Comparison of ENCODE assay signal across 14 cellular contexts in the genomic region with DNA sequence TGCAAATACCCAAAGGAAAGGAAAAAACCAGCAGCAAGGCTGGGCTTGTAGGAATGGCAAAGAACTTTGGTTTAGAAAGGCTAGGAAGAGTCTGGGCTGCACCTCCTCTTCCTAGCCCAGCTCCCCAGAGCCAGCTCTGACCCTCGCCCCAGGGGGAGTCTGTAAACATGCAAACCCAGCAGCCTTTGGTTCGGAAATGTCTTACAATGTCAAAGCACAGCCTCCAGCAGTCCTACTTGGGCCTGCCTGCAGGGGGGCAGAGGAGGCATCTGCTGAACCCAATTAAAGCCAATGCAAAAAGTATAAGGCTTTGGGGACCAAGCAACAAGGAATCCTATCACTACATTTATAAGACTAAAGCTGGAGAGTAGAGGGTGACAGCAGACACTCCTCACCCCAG. TPM values are rescaled to one million over a fixed set of nuclear protein-coding genes. Genes with fewer than 3 reads are reported as not detected.
DNase-seq lines count a peak whose midpoint lies in the region; ATAC-seq and TF ChIP-seq lines count a peak whose summit lies in the region.
"Had no signal": no experiment of that assay in that cellular context is flagged by ENCODE, and none has a peak within 500 bp of the region (broad histone marks: within the 10 kb centered on the region; RNA-seq: fewer than 3 reads in every experiment).

No MANE protein-coding gene starts in this region.

- H3K27me3 Mint-ChIP-seq in activated CD4-positive, alpha-beta T cell treated with anti-CD3 and anti-CD28 coated beads, Interleukin-2, amount 10 ng/mL, durations not matched to agents 24 days and 14 days: no peaks in the 10 kb centered on the region
- H3K27me3 Mint-ChIP-seq in Calu3 (ENCODE audit: unreplicated experiment): no peaks in the 10 kb centered on the region
- no peaks in the 10 kb centered on the region for H3K27me3 Mint-ChIP-seq in T-cell
- peaks cover 7% of the 10 kb centered on the region for H3K27me3 Mint-ChIP-seq in glutamatergic neuron (ENCODE audit: unreplicated experiment)
- no peaks in the 10 kb centered on the region for H3K27me3 Mint-ChIP-seq in osteocyte (ENCODE audit: unreplicated experiment)

- H3K27ac Mint-ChIP-seq in activated CD4-positive, alpha-beta T cell treated with anti-CD3 and anti-CD28 coated beads, Interleukin-2, amount 10 ng/mL, durations not matched to agents 24 days and 14 days: peak overlapping the region; percentile 25
- no peak overlapping the region for H3K27ac Mint-ChIP-seq in Calu3 (ENCODE audit: unreplicated experiment)
- H3K27ac Mint-ChIP-seq in T-cell: peak overlapping the region; percentile 86 to 87
- H3K27ac Mint-ChIP-seq in glutamatergic neuron (ENCODE audit: unreplicated experiment): no peak overlapping the region
- H3K27ac Mint-ChIP-seq in osteocyte (ENCODE audit: unreplicated experiment): no peak overlapping the region

- peaks cover 44% of the 10 kb centered on the region for H3K4me1 Mint-ChIP-seq in activated CD4-positive, alpha-beta T cell treated with anti-CD3 and anti-CD28 coated beads, Interleukin-2, amount 10 ng/mL, durations not matched to agents 24 days and 14 days
- peaks cover 11% of the 10 kb centered on the region for H3K4me1 Mint-ChIP-seq in Calu3 (ENCODE audit: low read depth, unreplicated experiment)
- peaks cover 67 to 75% (median 72%) of the 10 kb centered on the region in 3 donors for H3K4me1 Mint-ChIP-seq in T-cell
- H3K4me1 Mint-ChIP-seq in glutamatergic neuron (ENCODE audit: low read depth, unreplicated experiment): peaks cover 9% of the 10 kb centered on the region
- H3K4me1 Mint-ChIP-seq in osteocyte (ENCODE audit: unreplicated experiment): peaks cover 13% of the 10 kb centered on the region

- DNase-seq in activated CD4-positive, alpha-beta T cell treated with anti-CD3 and anti-CD28 coated beads, Interleukin-2, amount 10 ng/mL, durations not matched to agents 24 days and 14 days: no peak
- no peak for DNase-seq in activated CD4-positive, alpha-beta T cell treated with anti-CD3 and anti-CD28 coated beads for 1 hour
- DNase-seq in Calu3 (no peak), T-cell (no peak), glutamatergic neuron (no peak), retina (no peak), osteocyte (ENCODE audit: extremely low spot score, unreplicated experiment) (no peak)
- DNase-seq in stimulated activated CD4-positive, alpha-beta T cell treated with anti-CD3 and anti-CD28 coated beads, Interleukin-2, amount 100 ng/mL, for 48 hours: no peak
- DNase-seq: activated effector memory CD4-positive, alpha-beta T cell treated with Interleukin-2 at 50 U/mL for 16 hours; gastrocnemius medialis; mesendoderm had no signal

- no peak overlapping the region for H3K4me3 Mint-ChIP-seq in activated CD4-positive, alpha-beta T cell treated with anti-CD3 and anti-CD28 coated beads, Interleukin-2, amount 10 ng/mL, durations not matched to agents 24 days and 14 days
- H3K4me3 Mint-ChIP-seq in Calu3 (ENCODE audit: low read depth, unreplicated experiment) (no peak overlapping the region), T-cell (peak overlapping the region in 1 of 3 donors; percentile 96), glutamatergic neuron (ENCODE audit: unreplicated experiment) (peak overlapping the region; percentile 30), osteocyte (ENCODE audit: unreplicated experiment) (no peak overlapping the region)

- POLR2A ChIA-PET in T-cell (lab: Charles Lee): no interaction called here

- intact Hi-C loops in activated CD4-positive, alpha-beta T cell treated with anti-CD3 and anti-CD28 coated beads, Interleukin-2, amount 10 ng/mL, durations not matched to agents 24 days and 14 days (cut with micrococcal nuclease): no loop called here
- intact Hi-C loops in Calu3 (cut with micrococcal nuclease; ENCODE audit: unreplicated experiment): no loop called here

- H3K9me3 Mint-ChIP-seq in activated CD4-positive, alpha-beta T cell treated with anti-CD3 and anti-CD28 coated beads, Interleukin-2, amount 10 ng/mL, durations not matched to agents 24 days and 14 days: no peaks in the 10 kb centered on the region
- no peaks in the 10 kb centered on the region for H3K9me3 Mint-ChIP-seq in Calu3 (ENCODE audit: low read depth, unreplicated experiment)
- no peaks in the 10 kb centered on the region for H3K9me3 Mint-ChIP-seq in T-cell
- peaks cover 8% of the 10 kb centered on the region for H3K9me3 Mint-ChIP-seq in glutamatergic neuron (ENCODE audit: unreplicated experiment)
- no peaks in the 10 kb centered on the region for H3K9me3 Mint-ChIP-seq in osteocyte (ENCODE audit: unreplicated experiment)

- CTCF ChIA-PET in Calu3 (lab: Charles Lee): no interaction called here
- CTCF ChIA-PET in T-cell (lab: Charles Lee): no interaction called here

- H3K36me3 Mint-ChIP-seq in activated CD4-positive, alpha-beta T cell treated with anti-CD3 and anti-CD28 coated beads, Interleukin-2, amount 10 ng/mL, durations not matched to agents 24 days and 14 days (ENCODE audit: low read depth): peaks cover 73% of the 10 kb centered on the region
- H3K36me3 Mint-ChIP-seq in Calu3 (ENCODE audit: insufficient read depth, unreplicated experiment) (peaks cover 32% of the 10 kb centered on the region), T-cell (peaks cover 59% of the 10 kb centered on the region), glutamatergic neuron (ENCODE audit: unreplicated experiment) (no peaks in the 10 kb centered on the region), osteocyte (ENCODE audit: unreplicated experiment) (peaks cover 53% of the 10 kb centered on the region)

- BruUV-seq in Calu3 (replicated peaks; lab: Mats Ljungman, UMichigan): TSS peak; percentile 31

- ATAC-seq in T-cell (replicated peaks in 1 of 4): no peak
- ATAC-seq: gastrocnemius medialis had no signal

- TF ChIP-seq CTCF in Calu3 (IDR thresholded peaks at IDR 0.05; ENCODE audit: unreplicated experiment) (no peak), glutamatergic neuron (IDR thresholded peaks at IDR 0.05; ENCODE audit: partially characterized antibody, unreplicated experiment) (no peak), osteocyte (IDR thresholded peaks at IDR 0.05) (no peak)

RNA-seq across cellular contexts. Expression of a gene that starts 5.0 kb away (rescaled TPM):
- total RNA-seq in activated CD4-positive, alpha-beta T cell treated with anti-CD3 and anti-CD28 coated beads, Interleukin-2, amount 10 ng/mL, durations not matched to agents 24 days and 14 days: 99.6 and 100 TPM in 2 replicates
- 43.3 and 46.0 TPM in 2 replicates for total RNA-seq in Calu3 (2022)
- total RNA-seq in T-cell: 10 to 100 TPM; 39.4 to 64.9 (median 53.3) TPM
- total RNA-seq in glutamatergic neuron (ENCODE audit: unreplicated experiment): 42.0 TPM
- 36.1 and 37.4 TPM in 2 replicates for total RNA-seq in osteocyte

RNA-seq across cellular contexts. Expression of a gene that starts 5.2 kb away (rescaled TPM):
- 189 and 199 TPM in 2 replicates for total RNA-seq in activated CD4-positive, alpha-beta T cell treated with anti-CD3 and anti-CD28 coated beads, Interleukin-2, amount 10 ng/mL, durations not matched to agents 24 days and 14 days
- total RNA-seq in Calu3 (2022) (91.4 and 95.1 TPM in 2 replicates), T-cell (100 to 1,000 TPM in 3 of 5 donors, 10 to 100 TPM in 2; 83.9 to 114 (median 107) TPM), glutamatergic neuron (ENCODE audit: unreplicated experiment) (133 TPM), osteocyte (98.5 and 106 TPM in 2 replicates)

RNA-seq across cellular contexts. Expression of a gene that starts 10.0 kb away (rescaled TPM):
- 120 and 121 TPM in 2 replicates for total RNA-seq in activated CD4-positive, alpha-beta T cell treated with anti-CD3 and anti-CD28 coated beads, Interleukin-2, amount 10 ng/mL, durations not matched to agents 24 days and 14 days
- total RNA-seq in Calu3 (2022) (46.7 and 50.6 TPM in 2 replicates), T-cell (100 to 1,000 TPM in 4 of 5 donors, 10 to 100 TPM in 1; 94.9 to 129 (median 121) TPM), glutamatergic neuron (ENCODE audit: unreplicated experiment) (84.5 TPM), osteocyte (42.6 and 44.7 TPM in 2 replicates)

RNA-seq across cellular contexts. Expression of a gene that starts 41.0 kb away (rescaled TPM):
- not detected in 2 replicates for total RNA-seq in activated CD4-positive, alpha-beta T cell treated with anti-CD3 and anti-CD28 coated beads, Interleukin-2, amount 10 ng/mL, durations not matched to agents 24 days and 14 days
- total RNA-seq in Calu3 (2022): not detected in 2 replicates
- not detected for total RNA-seq in T-cell
- total RNA-seq in glutamatergic neuron (ENCODE audit: unreplicated experiment): 0.56 TPM
- total RNA-seq in osteocyte: not detected in 2 replicates
- total RNA-seq: cardiac muscle cell, gastrocnemius medialis, osteoblast, suprapubic skin had no signal

RNA-seq across cellular contexts. Expression of a gene that starts 49.3 kb away (rescaled TPM):
- total RNA-seq in activated CD4-positive, alpha-beta T cell treated with anti-CD3 and anti-CD28 coated beads, Interleukin-2, amount 10 ng/mL, durations not matched to agents 24 days and 14 days: not detected in 2 replicates
- not detected in 2 replicates for total RNA-seq in Calu3 (2022)
- total RNA-seq in T-cell: not detected
- total RNA-seq in glutamatergic neuron (ENCODE audit: unreplicated experiment): not detected
- total RNA-seq in osteocyte: not detected in 2 replicates
- total RNA-seq: cardiac muscle cell, gastrocnemius medialis, osteoblast, suprapubic skin had no signal

Comparison
In these comparisons a context has a peak if more than half of its experiments do, and no peak if none do; other contexts are left out.
1. H3K27ac Mint-ChIP-seq: peak in activated CD4-positive, alpha-beta T cell treated with anti-CD3 and anti-CD28 coated beads, Interleukin-2, amount 10 ng/mL, durations not matched to agents 24 days and 14 days (single experiment) and T-cell (2 of 2); none in Calu3 (single experiment), glutamatergic neuron (single experiment) and osteocyte (single experiment).